Comparison of ENCODE assay signal across 15 cellular contexts in the genomic region with DNA sequence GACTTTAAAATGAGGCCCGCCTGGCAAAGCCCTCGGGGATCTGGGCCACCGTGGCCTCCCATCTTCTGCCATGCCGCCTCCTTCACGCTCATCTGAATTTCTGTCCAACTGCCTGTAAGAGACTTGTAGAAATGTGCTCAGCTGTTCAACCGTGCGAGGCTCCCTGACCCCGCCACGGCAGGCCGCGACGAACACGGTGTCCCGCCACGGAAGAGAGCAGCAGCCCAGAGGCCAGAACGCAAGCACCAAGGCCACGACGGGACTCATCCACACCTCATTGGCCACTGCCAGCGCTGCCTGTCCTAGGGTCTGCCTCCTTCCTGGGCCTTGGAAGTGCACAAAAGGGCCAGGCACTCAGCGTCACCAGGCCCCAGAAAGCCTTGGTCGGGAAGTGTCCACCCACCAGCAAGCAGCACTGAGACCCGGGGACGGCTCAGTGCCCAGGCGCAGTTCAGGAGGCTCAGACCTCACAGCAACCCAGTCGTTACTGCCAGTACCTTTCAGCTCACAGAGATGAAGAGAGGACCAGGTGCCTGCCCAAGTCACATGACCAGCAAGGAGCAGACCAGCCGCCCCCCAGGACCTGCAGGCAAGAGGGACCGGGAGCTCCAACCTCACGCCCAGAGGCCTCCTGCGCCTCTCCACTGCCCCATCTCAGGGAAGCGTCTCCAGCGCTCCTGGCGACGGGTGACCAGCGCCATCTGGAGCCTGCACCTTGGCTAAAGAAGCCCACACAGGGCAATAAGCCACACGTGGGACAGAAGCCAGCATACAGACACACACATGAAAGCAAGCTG.
"Had no signal": no experiment of that assay in that cellular context is flagged by ENCODE, and none has a peak within 500 bp of the region (broad histone marks: within the 10 kb centered on the region; RNA-seq: fewer than 3 reads in every experiment).

No MANE protein-coding gene starts in this region.

- H3K27me3 Mint-ChIP-seq: activated CD8-positive, alpha-beta memory T cell treated with anti-CD3 and anti-CD28 coated beads, Interleukin-2, amount 10 ng/mL, durations not matched to agents 7 days and 5 days; activated naive CD8-positive, alpha-beta T cell treated with anti-CD3 and anti-CD28 coated beads, Interleukin-2, amount 50 U/mL, for 24 hours; naive B cell had no signal

- H3K36me3 Mint-ChIP-seq: activated CD8-positive, alpha-beta memory T cell treated with anti-CD3 and anti-CD28 coated beads, Interleukin-2, amount 10 ng/mL, durations not matched to agents 7 days and 5 days; naive B cell had no signal

- H3K4me3 Mint-ChIP-seq: activated CD8-positive, alpha-beta memory T cell treated with anti-CD3 and anti-CD28 coated beads, Interleukin-2, amount 10 ng/mL, durations not matched to agents 7 days and 5 days; activated naive CD4-positive, alpha-beta T cell treated with anti-CD3 and anti-CD28 coated beads for 36 hours; activated naive CD8-positive, alpha-beta T cell treated with anti-CD3 and anti-CD28 coated beads, Interleukin-2, amount 50 U/mL, for 24 hours; naive B cell; stimulated activated effector memory CD8-positive, alpha-beta T cell treated with anti-CD3 and anti-CD28 coated beads, Interleukin-12 subunit alpha, Interleukin-12 subunit beta, amount 100 ng/mL, for 72 hours had no signal

- DNase-seq: activated CD4-positive, alpha-beta T cell treated with anti-CD3 and anti-CD28 coated beads, Interleukin-2, amount 50 U/mL, for 48 hours; activated CD8-positive, alpha-beta memory T cell treated with anti-CD3 and anti-CD28 coated beads, Interleukin-2, amount 10 ng/mL, durations not matched to agents 7 days and 5 days; activated naive CD4-positive, alpha-beta T cell treated with anti-CD3 and anti-CD28 coated beads for 36 hours; activated naive CD8-positive, alpha-beta T cell treated with anti-CD3 and anti-CD28 coated beads, Interleukin-2, amount 50 U/mL, for 24 hours; activated T-cell treated with anti-CD3 and anti-CD28 coated beads, Interleukin-2, amount 50 U/mL, for 1 hour; aorta; islet precursor cell; naive B cell; retina; upper lobe of right lung had no signal

- H3K27ac ChIP-seq: left lung, thoracic aorta, upper lobe of right lung, VCaP had no signal

- H3K4me1 Mint-ChIP-seq: activated CD8-positive, alpha-beta memory T cell treated with anti-CD3 and anti-CD28 coated beads, Interleukin-2, amount 10 ng/mL, durations not matched to agents 7 days and 5 days; activated naive CD8-positive, alpha-beta T cell treated with anti-CD3 and anti-CD28 coated beads, Interleukin-2, amount 50 U/mL, for 24 hours had no signal

- H3K4me1 ChIP-seq: left lung, upper lobe of right lung had no signal

- H3K9me3 Mint-ChIP-seq: activated naive CD4-positive, alpha-beta T cell treated with anti-CD3 and anti-CD28 coated beads for 36 hours; activated naive CD8-positive, alpha-beta T cell treated with anti-CD3 and anti-CD28 coated beads, Interleukin-2, amount 50 U/mL, for 24 hours; activated T-helper 2 cell treated with anti-CD3 and anti-CD28 coated beads, Interferon-gamma antibody, Interleukin-2, Interleukin-4, amounts not matched to agents 10 μg/mL and 5 μg/mL and 100 μg/mL, durations not matched to agents 14 hours and 24 hours and 36 hours; naive B cell; stimulated activated effector memory CD8-positive, alpha-beta T cell treated with anti-CD3 and anti-CD28 coated beads, Interleukin-12 subunit alpha, Interleukin-12 subunit beta, amount 100 ng/mL, for 72 hours had no signal

- H3K27me3 ChIP-seq: left lung, upper lobe of right lung had no signal

- ATAC-seq: activated CD8-positive, alpha-beta memory T cell treated with anti-CD3 and anti-CD28 coated beads, Interleukin-2, amount 10 ng/mL, durations not matched to agents 7 days and 5 days; activated naive CD8-positive, alpha-beta T cell treated with anti-CD3 and anti-CD28 coated beads, Interleukin-2, amount 50 U/mL, for 24 hours; left lung; stimulated activated effector memory CD8-positive, alpha-beta T cell treated with anti-CD3 and anti-CD28 coated beads, Interleukin-12 subunit alpha, Interleukin-12 subunit beta, amount 100 ng/mL, for 72 hours; upper lobe of right lung had no signal

- H3K27ac Mint-ChIP-seq: activated CD8-positive, alpha-beta memory T cell treated with anti-CD3 and anti-CD28 coated beads, Interleukin-2, amount 10 ng/mL, durations not matched to agents 7 days and 5 days; activated naive CD4-positive, alpha-beta T cell treated with anti-CD3 and anti-CD28 coated beads for 36 hours; activated naive CD8-positive, alpha-beta T cell treated with anti-CD3 and anti-CD28 coated beads, Interleukin-2, amount 50 U/mL, for 24 hours; activated T-helper 2 cell treated with anti-CD3 and anti-CD28 coated beads, Interferon-gamma antibody, Interleukin-2, Interleukin-4, amounts not matched to agents 10 μg/mL and 5 μg/mL and 100 μg/mL, durations not matched to agents 14 hours and 24 hours and 36 hours; naive B cell; stimulated activated effector memory CD8-positive, alpha-beta T cell treated with anti-CD3 and anti-CD28 coated beads, Interleukin-12 subunit alpha, Interleukin-12 subunit beta, amount 100 ng/mL, for 72 hours had no signal

- H3K9me3 ChIP-seq: left lung, thoracic aorta, upper lobe of right lung had no signal

- H3K4me3 ChIP-seq: left lung, thoracic aorta, upper lobe of right lung had no signal
